In genomic region chr22:41656515-41656914, GRCh38 we compare ENCODE assay signal across 16 cellular contexts. TPM values are rescaled to one million over a fixed set of nuclear protein-coding genes. Genes with fewer than 3 reads are reported as not detected.
DNase-seq lines count a peak whose midpoint lies in the region; ATAC-seq and TF ChIP-seq lines count a peak whose summit lies in the region.
"Had no signal": no experiment of that assay in that cellular context is flagged by ENCODE, and none has a peak within 500 bp of the region (broad histone marks: within the 10 kb centered on the region; RNA-seq: fewer than 3 reads in every experiment).

No MANE protein-coding gene starts in this region.

- H3K4me3 Mint-ChIP-seq in activated CD4-positive, alpha-beta T cell treated with anti-CD3 and anti-CD28 coated beads for 36 hours: no peak overlapping the region
- H3K4me3 Mint-ChIP-seq in type B pancreatic cell: no peak overlapping the region

- peak overlapping the region; percentile 37 for H3K27ac Mint-ChIP-seq in activated CD4-positive, alpha-beta T cell treated with anti-CD3 and anti-CD28 coated beads for 36 hours
- H3K27ac Mint-ChIP-seq in type B pancreatic cell: no peak overlapping the region

- CTCF ChIA-PET in activated CD4-positive, alpha-beta T cell treated with anti-CD3 and anti-CD28 coated beads for 36 hours (lab: Charles Lee): interaction anchor here (0.7 to 1.7 kb wide), 2 partner anchors 11 to 116 kb away, joined by 3 to 5 read pairs; no protein-coding TSS in a partner anchor

- H3K4me1 ChIP-seq in osteoblast (ENCODE audit: insufficient read depth, low read length): no peaks in the 10 kb centered on the region
- H3K4me1 ChIP-seq: HAP-1, Peyer's patch had no signal

- peaks cover 89% of the 10 kb centered on the region for H3K36me3 ChIP-seq in osteoblast (ENCODE audit: insufficient read depth, low read length)

- no peak overlapping the region for H3K27ac ChIP-seq in osteoblast (ENCODE audit: low read depth, low read length)
- H3K27ac ChIP-seq: Peyer's patch had no signal

- no peak overlapping the region for H2AFZ ChIP-seq in osteoblast (ENCODE audit: low read length)

- POLR2A ChIA-PET in activated CD4-positive, alpha-beta T cell treated with anti-CD3 and anti-CD28 coated beads for 36 hours (lab: Charles Lee): no interaction called here

- H3K9me3 Mint-ChIP-seq in activated CD4-positive, alpha-beta T cell treated with anti-CD3 and anti-CD28 coated beads for 36 hours (ENCODE audit: low read depth): no peaks in the 10 kb centered on the region
- no peaks in the 10 kb centered on the region for H3K9me3 Mint-ChIP-seq in type B pancreatic cell

- TF ChIP-seq CTCF in osteoblast (IDR thresholded peaks at IDR 0.05; ENCODE audit: extremely low read depth, low read depth, low read length) (no peak), type B pancreatic cell (conservative IDR thresholded peaks at IDR 0.05) (no peak)

- H3K9me3 ChIP-seq in osteoblast (ENCODE audit: low read depth, low read length): no peaks in the 10 kb centered on the region
- H3K9me3 ChIP-seq: HAP-1, Peyer's patch had no signal

- no peak for DNase-seq in activated CD4-positive, alpha-beta T cell treated with anti-CD3 and anti-CD28 coated beads for 36 hours
- DNase-seq in activated CD4-positive, alpha-beta T cell treated with anti-CD3 and anti-CD28 coated beads for 4 hours: no peak
- DNase-seq in NCI-H69 (lab: John Stamatoyannopoulos, UW): peak; percentile 18
- peak; percentile 18 for DNase-seq in fibroblast of peridontal ligament (ENCODE audit: extremely low read depth)
- peak; percentile 41 for DNase-seq in osteoblast (ENCODE audit: insufficient read length, low spot score, missing footprints)
- no peak for DNase-seq in germinal center (ENCODE audit: low spot score)
- DNase-seq in type B pancreatic cell (ENCODE audit: extremely low spot score, unreplicated experiment): no peak
- DNase-seq: AML-193, KBM-7, NCI-H1048, NCI-H1694 treated with DMSO at 0.1 percent for 48 hours, NCI-H510A treated with DMSO at 0.1 percent for 48 hours, Peyer's patch, SHP77 had no signal

- H3K4me3 ChIP-seq in osteoblast (ENCODE audit: insufficient read depth, low read length): no peak overlapping the region
- H3K4me3 ChIP-seq: HAP-1, Peyer's patch had no signal

- H3K4me1 Mint-ChIP-seq in activated CD4-positive, alpha-beta T cell treated with anti-CD3 and anti-CD28 coated beads for 36 hours: no peaks in the 10 kb centered on the region
- no peaks in the 10 kb centered on the region for H3K4me1 Mint-ChIP-seq in type B pancreatic cell (ENCODE audit: unreplicated experiment)

- H4K20me1 ChIP-seq in osteoblast (ENCODE audit: insufficient read depth, low read length): peaks cover 5% of the 10 kb centered on the region

- H3K4me2 ChIP-seq in osteoblast (ENCODE audit: insufficient read depth, low read length): no peak overlapping the region

- peaks cover 64% of the 10 kb centered on the region for H3K36me3 Mint-ChIP-seq in activated CD4-positive, alpha-beta T cell treated with anti-CD3 and anti-CD28 coated beads for 36 hours (ENCODE audit: low read depth)
- peaks cover 27% of the 10 kb centered on the region for H3K36me3 Mint-ChIP-seq in type B pancreatic cell

- H3K27me3 Mint-ChIP-seq in activated CD4-positive, alpha-beta T cell treated with anti-CD3 and anti-CD28 coated beads for 36 hours: no peaks in the 10 kb centered on the region
- no peaks in the 10 kb centered on the region for H3K27me3 Mint-ChIP-seq in type B pancreatic cell

- ATAC-seq in activated CD4-positive, alpha-beta T cell treated with anti-CD3 and anti-CD28 coated beads for 36 hours: no peak
- ATAC-seq in GM19328 (IDR thresholded peaks at IDR 0.05; ENCODE audit: unreplicated experiment): no peak

- H3K27me3 ChIP-seq in osteoblast (ENCODE audit: insufficient read depth, low read length): no peaks in the 10 kb centered on the region
- H3K27me3 ChIP-seq: Peyer's patch had no signal

- peaks cover 20% of the 10 kb centered on the region for H3K79me2 ChIP-seq in osteoblast (ENCODE audit: insufficient read depth, low read length)

- intact Hi-C loops in activated CD4-positive, alpha-beta T cell treated with anti-CD3 and anti-CD28 coated beads for 36 hours (cut with DNase I, micrococcal nuclease): no loop called here

RNA-seq across cellular contexts. Expression of gene SNU13, which starts 32.2 kb away (rescaled TPM):
- total RNA-seq in activated CD4-positive, alpha-beta T cell treated with anti-CD3 and anti-CD28 coated beads for 36 hours: 100 to 1,000 TPM; 275 to 281 TPM
- total RNA-seq in osteoblast (56.1 and 58.0 TPM in 2 replicates), type B pancreatic cell (ENCODE audit: low replicate concordance) (124 and 136 TPM in 2 replicates)

RNA-seq across cellular contexts. Expression of gene XRCC6, which starts 35.4 kb away (rescaled TPM):
- total RNA-seq in activated CD4-positive, alpha-beta T cell treated with anti-CD3 and anti-CD28 coated beads for 36 hours: 100 to 1,000 TPM; 427 to 469 TPM
- 247 and 251 TPM in 2 replicates for total RNA-seq in osteoblast
- 234 and 302 TPM in 2 replicates for total RNA-seq in type B pancreatic cell (ENCODE audit: low replicate concordance)

RNA-seq across cellular contexts. Expression of gene DESI1, which starts 35.7 kb away (rescaled TPM):
- total RNA-seq in activated CD4-positive, alpha-beta T cell treated with anti-CD3 and anti-CD28 coated beads for 36 hours: 10 to 100 TPM; 56.6 to 98.1 TPM
- total RNA-seq in osteoblast: 16.3 and 18.3 TPM in 2 replicates
- 30.3 and 31.5 TPM in 2 replicates for total RNA-seq in type B pancreatic cell (ENCODE audit: low replicate concordance)

RNA-seq across cellular contexts. Expression of gene MEI1, which starts 42.8 kb away (rescaled TPM):
- total RNA-seq in activated CD4-positive, alpha-beta T cell treated with anti-CD3 and anti-CD28 coated beads for 36 hours: 10 to 100 TPM; 31.5 to 36.8 TPM
- 0.29 and 0.36 TPM in 2 replicates for total RNA-seq in osteoblast
- 0.90 and 1.2 TPM in 2 replicates for total RNA-seq in type B pancreatic cell (ENCODE audit: low replicate concordance)

Comparison
In these comparisons a context has a peak if more than half of its experiments do, and no peak if none do; other contexts are left out.
1. DNase-seq: peak in NCI-H69 (single experiment), fibroblast of peridontal ligament (single experiment) and osteoblast (single experiment); none in activated CD4-positive, alpha-beta T cell treated with anti-CD3 and anti-CD28 coated beads for 36 hours (single experiment), activated CD4-positive, alpha-beta T cell treated with anti-CD3 and anti-CD28 coated beads for 4 hours (0 of 2), germinal center (single experiment) and type B pancreatic cell (single experiment).